In genomic region chr3:73827204-73827603, GRCh38 we compare ENCODE assay signal across 23 cellular contexts.
DNase-seq lines count a peak whose midpoint lies in the region; ATAC-seq and TF ChIP-seq lines count a peak whose summit lies in the region.
"Had no signal": no experiment of that assay in that cellular context is flagged by ENCODE, and none has a peak within 500 bp of the region (broad histone marks: within the 10 kb centered on the region; RNA-seq: fewer than 3 reads in every experiment).

No MANE protein-coding gene starts in this region.

- H3K27ac ChIP-seq in Peyer's patch (peak overlapping the region in 3 of 4 donors; percentile 16 to 64 (median 59)), muscle layer of duodenum (ENCODE audit: low read length) (peak overlapping the region; percentile 25), smooth muscle cell (ENCODE audit: low read depth) (no peak overlapping the region)
- H3K27ac ChIP-seq: BLaER1, SJSA1 had no signal

- H3K4me3 ChIP-seq in Peyer's patch = no peak overlapping the region
- H3K4me3 ChIP-seq in muscle layer of duodenum (ENCODE audit: low read depth in 1 of 2, low read length in 2 of 2) = no peak overlapping the region
- H3K4me3 ChIP-seq in smooth muscle cell = no peak overlapping the region
- H3K4me3 ChIP-seq: BLaER1, ovary, SJSA1 had no signal

- TF ChIP-seq CTCF in Peyer's patch (IDR thresholded peaks at IDR 0.05) (peak in 1 of 6 experiments; percentile 0), smooth muscle cell (IDR thresholded peaks at IDR 0.05; ENCODE audit: borderline replicate concordance, insufficient read depth, poor library complexity, severe bottlenecking) (no peak)

- H3K36me3 ChIP-seq in Peyer's patch (no peaks in the 10 kb centered on the region), muscle layer of duodenum (ENCODE audit: control insufficient read depth in 1 of 2, insufficient read depth in 2 of 2, low read length in 2 of 2) (no peaks in the 10 kb centered on the region), smooth muscle cell (ENCODE audit: low read depth) (no peaks in the 10 kb centered on the region)
- H3K36me3 ChIP-seq: BLaER1, ovary, SJSA1 had no signal

- H3K9me3 ChIP-seq in Peyer's patch (no peaks in the 10 kb centered on the region), muscle layer of duodenum (ENCODE audit: control insufficient read depth in 1 of 2, low read length in 2 of 2) (no peaks in the 10 kb centered on the region), smooth muscle cell (replicated peaks; ENCODE audit: low read depth) (no peaks in the 10 kb centered on the region)
- H3K9me3 ChIP-seq: ovary, SJSA1 had no signal

- H3K4me1 ChIP-seq in Peyer's patch (peaks cover 0 to 16% (median 2%) of the 10 kb centered on the region in 4 donors), muscle layer of duodenum (ENCODE audit: control insufficient read depth in 1 of 2, insufficient read depth in 2 of 2, low read length in 2 of 2) (peaks cover 4 to 6% of the 10 kb centered on the region in 2 donors), smooth muscle cell (ENCODE audit: low read depth) (no peaks in the 10 kb centered on the region)
- H3K4me1 ChIP-seq: BLaER1, SJSA1 had no signal

- 76% methylated on average over 2 of the region's 2 CpGs for WGBS in smooth muscle cell (ENCODE audit: low lambda C conversion rate)

- H3K4me2 ChIP-seq in smooth muscle cell = no peak overlapping the region
- H3K4me2 ChIP-seq: BLaER1 had no signal

- DNase-seq in Peyer's patch (no peak), Right ventricle myocardium superior (no peak), smooth muscle cell (lab: John Stamatoyannopoulos, UW; ENCODE audit: unreplicated experiment) (no peak)
- no peak for DNase-seq in activated CD4-positive, alpha-beta T cell treated with anti-CD3 and anti-CD28 coated beads for 48 hours
- DNase-seq: activated CD4-positive, alpha-beta T cell treated with anti-CD3 and anti-CD28 coated beads for 36 hours; activated CD8-positive, alpha-beta memory T cell treated with anti-CD3 and anti-CD28 coated beads for 24 hours; activated gamma-delta T cell treated with Interleukin-2 at 50 U/mL for 16 hours; activated naive CD8-positive, alpha-beta T cell treated with anti-CD3 and anti-CD28 coated beads, Interleukin-2, amount 50 U/mL, for 24 hours; activated T-cell treated with anti-CD3 and anti-CD28 coated beads, Interleukin-2, amount 50 U/mL, for 1 hour; DMS79; GF-D8; Kasumi-1; natural killer cell; NCI-H2171; NCI-H510A treated with DMSO at 0.1 percent for 48 hours; ovary; T-helper 1 cell had no signal

- no peaks in the 10 kb centered on the region for H4K20me1 ChIP-seq in smooth muscle cell (ENCODE audit: low read depth)
- H4K20me1 ChIP-seq: BLaER1 had no signal

- intact Hi-C loops in Right ventricle myocardium superior (cut with DNase I) = no loop called here

- ATAC-seq in Right ventricle myocardium superior (ENCODE audit: poor library complexity) (peak; percentile 89), HG02884 (IDR thresholded peaks at IDR 0.05; ENCODE audit: unreplicated experiment) (no peak), HG03280 (IDR thresholded peaks at IDR 0.05; ENCODE audit: unreplicated experiment) (no peak), GM21529 (IDR thresholded peaks at IDR 0.05; ENCODE audit: unreplicated experiment) (no peak)
- ATAC-seq: activated CD4-positive, alpha-beta T cell treated with anti-CD3 and anti-CD28 coated beads for 36 hours; activated naive CD8-positive, alpha-beta T cell treated with anti-CD3 and anti-CD28 coated beads, Interleukin-2, amount 50 U/mL, for 24 hours; natural killer cell had no signal

- no peaks in the 10 kb centered on the region for H3F3A ChIP-seq in smooth muscle cell (ENCODE audit: low read depth)

- TF ChIP-seq POLR2A in Peyer's patch (IDR thresholded peaks at IDR 0.05) = no peak

- H3K79me2 ChIP-seq in smooth muscle cell (ENCODE audit: low read depth) = no peaks in the 10 kb centered on the region

- H3K27me3 ChIP-seq in Peyer's patch = no peaks in the 10 kb centered on the region
- H3K27me3 ChIP-seq in muscle layer of duodenum (ENCODE audit: low read depth, low read length) = no peaks in the 10 kb centered on the region
- no peaks in the 10 kb centered on the region for H3K27me3 ChIP-seq in smooth muscle cell (ENCODE audit: low read depth)
- H3K27me3 ChIP-seq: BLaER1, ovary, SJSA1 had no signal

- no peak overlapping the region for H3K9ac ChIP-seq in smooth muscle cell (ENCODE audit: low read depth)
- H3K9ac ChIP-seq: BLaER1 had no signal

- peak overlapping the region; percentile 89 for H2AFZ ChIP-seq in smooth muscle cell (ENCODE audit: low read depth)
